In the genomic region with DNA sequence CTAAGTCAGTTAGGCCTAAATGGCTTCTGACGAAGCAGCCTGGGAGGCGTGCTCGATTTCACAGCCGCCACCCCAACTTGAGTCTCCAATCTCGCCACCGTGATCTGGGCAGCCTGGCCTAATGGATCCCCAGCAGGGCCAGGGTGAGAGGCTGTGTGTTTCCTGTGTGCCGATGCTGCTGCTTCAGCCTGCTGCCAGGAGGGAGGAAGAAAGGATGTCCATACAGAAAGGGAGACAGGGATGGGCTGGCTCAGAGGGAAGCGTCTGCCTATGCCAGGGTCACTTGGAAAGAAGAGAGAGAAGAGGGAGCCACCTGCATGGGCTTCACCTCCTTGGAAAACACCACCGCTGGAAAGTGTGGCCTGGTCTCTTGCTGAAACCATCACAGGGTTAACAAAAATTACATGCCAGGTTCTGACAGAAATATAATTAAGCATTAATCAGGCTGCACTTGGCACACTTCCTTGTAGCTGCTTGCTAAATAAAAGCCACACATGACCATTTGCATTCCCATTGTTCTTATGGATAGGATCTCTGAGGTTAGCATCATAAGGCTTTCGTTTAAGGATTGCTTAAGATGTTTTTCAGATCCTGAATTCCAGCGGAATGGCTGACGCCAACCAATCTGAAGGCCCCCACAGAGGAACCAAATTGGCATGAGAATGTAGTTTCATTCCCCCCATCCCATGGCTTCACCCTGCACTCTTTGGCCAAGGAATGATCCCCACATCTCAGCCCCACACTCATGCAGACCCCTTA, we compare ENCODE assay signal across 21 cellular contexts.
"Had no signal": no experiment of that assay in that cellular context is flagged by ENCODE, and none has a peak within 500 bp of the region (broad histone marks: within the 10 kb centered on the region; RNA-seq: fewer than 3 reads in every experiment).

No MANE protein-coding gene starts in this region.

- H3K27me3 ChIP-seq: colonic mucosa, gastrocnemius medialis, heart left ventricle, right atrium auricular region, tibial artery had no signal

- DNase-seq: activated CD4-positive, alpha-beta T cell treated with anti-CD3 and anti-CD28 coated beads, Interleukin-2, amount 10 ng/mL, durations not matched to agents 7 days and 5 days; activated CD8-positive, alpha-beta memory T cell treated with anti-CD3 and anti-CD28 coated beads, Interleukin-2, amount 50 U/mL, for 4 hours; activated effector memory CD4-positive, alpha-beta T cell treated with Interleukin-2 at 50 U/mL for 16 hours; activated naive CD4-positive, alpha-beta T cell treated with anti-CD3 and anti-CD28 coated beads, Interleukin-2, amount 10 ng/mL, durations not matched to agents 7 days and 5 days; activated naive CD8-positive, alpha-beta T cell treated with anti-CD3 and anti-CD28 coated beads, Interleukin-2, amount 50 U/mL, for 24 hours; activated T-cell treated with anti-CD3 and anti-CD28 coated beads, Interleukin-2, amount 50 U/mL, for 48 hours; aorta; colonic mucosa; gastrocnemius medialis; heart left ventricle; mesenchymal stem cell; stimulated activated naive CD8-positive, alpha-beta T cell treated with anti-CD3 and anti-CD28 coated beads, Interleukin-15, Interleukin-2, amounts not matched to agents 100 U/mL and 50 U/mL, for 24 hours; substantia nigra; T-helper 1 cell; T1000 had no signal

- H3K9me3 Mint-ChIP-seq: activated CD4-positive, alpha-beta T cell treated with anti-CD3 and anti-CD28 coated beads, Interleukin-2, amount 10 ng/mL, durations not matched to agents 7 days and 5 days; activated naive CD4-positive, alpha-beta T cell treated with anti-CD3 and anti-CD28 coated beads, Interleukin-2, amount 10 ng/mL, durations not matched to agents 7 days and 5 days; activated naive CD8-positive, alpha-beta T cell treated with anti-CD3 and anti-CD28 coated beads, Interleukin-2, amount 50 U/mL, for 24 hours; central memory CD8-positive, alpha-beta T cell; nephron had no signal

- H3K27ac Mint-ChIP-seq: activated CD4-positive, alpha-beta T cell treated with anti-CD3 and anti-CD28 coated beads, Interleukin-2, amount 10 ng/mL, durations not matched to agents 7 days and 5 days; activated naive CD4-positive, alpha-beta T cell treated with anti-CD3 and anti-CD28 coated beads, Interleukin-2, amount 10 ng/mL, durations not matched to agents 7 days and 5 days; activated naive CD8-positive, alpha-beta T cell treated with anti-CD3 and anti-CD28 coated beads, Interleukin-2, amount 50 U/mL, for 24 hours; nephron had no signal

- H3K36me3 Mint-ChIP-seq: activated naive CD4-positive, alpha-beta T cell treated with anti-CD3 and anti-CD28 coated beads, Interleukin-2, amount 10 ng/mL, durations not matched to agents 7 days and 5 days had no signal

- H3K4me3 Mint-ChIP-seq: activated CD4-positive, alpha-beta T cell treated with anti-CD3 and anti-CD28 coated beads, Interleukin-2, amount 10 ng/mL, durations not matched to agents 7 days and 5 days; activated naive CD4-positive, alpha-beta T cell treated with anti-CD3 and anti-CD28 coated beads, Interleukin-2, amount 10 ng/mL, durations not matched to agents 7 days and 5 days; activated naive CD8-positive, alpha-beta T cell treated with anti-CD3 and anti-CD28 coated beads, Interleukin-2, amount 50 U/mL, for 24 hours; central memory CD8-positive, alpha-beta T cell; nephron had no signal

- H3K36me3 ChIP-seq: colonic mucosa, gastrocnemius medialis, heart left ventricle, right atrium auricular region, tibial artery had no signal

- H3K27ac ChIP-seq: colonic mucosa, gastrocnemius medialis, heart left ventricle, right atrium auricular region, tibial artery had no signal

- H3K4me3 ChIP-seq: colonic mucosa, gastrocnemius medialis, heart left ventricle, right atrium auricular region, tibial artery had no signal

- H3K4me1 ChIP-seq: colonic mucosa, gastrocnemius medialis had no signal

- FAIRE-seq: endometrium, urothelium cell line had no signal

- H3K4me1 Mint-ChIP-seq: central memory CD8-positive, alpha-beta T cell had no signal

- H3K9me3 ChIP-seq: colonic mucosa, gastrocnemius medialis, heart left ventricle, right atrium auricular region, tibial artery had no signal
